Comparison of ENCODE assay signal across 9 cellular contexts in genomic region chr9:110452227-110452801, GRCh38.
DNase-seq lines count a peak whose midpoint lies in the region; ATAC-seq and TF ChIP-seq lines count a peak whose summit lies in the region.
"Had no signal": no experiment of that assay in that cellular context is flagged by ENCODE, and none has a peak within 500 bp of the region (broad histone marks: within the 10 kb centered on the region; RNA-seq: fewer than 3 reads in every experiment).

No MANE protein-coding gene starts in this region.

- H3K4me3 ChIP-seq in Karpas-422 (ENCODE audit: low read length) (no peak overlapping the region), body of pancreas (no peak overlapping the region), lower lobe of right lung (no peak overlapping the region)

- no peak overlapping the region for H2AFZ ChIP-seq in Karpas-422 (ENCODE audit: low read length)

- H3K9me2 ChIP-seq in Karpas-422 (replicated peaks; ENCODE audit: insufficient read depth, low read length): no peaks in the 10 kb centered on the region

- H3K4me1 ChIP-seq in Karpas-422 (ENCODE audit: low read length) (no peaks in the 10 kb centered on the region), body of pancreas (peaks cover 7% of the 10 kb centered on the region), lower lobe of right lung (no peaks in the 10 kb centered on the region)

- H3K27ac Mint-ChIP-seq in CD14-positive monocyte: no peak overlapping the region

- H3K9me3 Mint-ChIP-seq in CD14-positive monocyte: no peaks in the 10 kb centered on the region

- ATAC-seq in body of pancreas (no peak), lower lobe of right lung (no peak), GM21786 (IDR thresholded peaks at IDR 0.05; ENCODE audit: unreplicated experiment) (no peak), HG02885 (IDR thresholded peaks at IDR 0.05; ENCODE audit: poor library complexity, unreplicated experiment) (no peak)

- no peaks in the 10 kb centered on the region for H4K20me1 ChIP-seq in Karpas-422 (ENCODE audit: insufficient read depth, low read depth, low read length)

- 26 to 28% methylated on average over 3 of the region's 3 CpGs for WGBS in body of pancreas, 2 donors

- no peak for TF ChIP-seq POLR2A in body of pancreas (IDR thresholded peaks at IDR 0.05)

- no peak overlapping the region for H3K4me2 ChIP-seq in Karpas-422 (ENCODE audit: low read depth, low read length, poor library complexity, severe bottlenecking)

- intact Hi-C loops in CD14-positive monocyte (cut with micrococcal nuclease): no loop called here
- intact Hi-C loops in body of pancreas (cut with DNase I): no loop called here
- intact Hi-C loops in lower lobe of right lung (cut with DNase I): loop anchor here (10.0 kb wide), 1 partner anchor 172 kb away; no protein-coding TSS in a partner anchor

- H3K79me2 ChIP-seq in Karpas-422 (ENCODE audit: low read length): no peaks in the 10 kb centered on the region

- DNase-seq in CD14-positive monocyte (ENCODE audit: low spot score) (no peak), Karpas-422 (peak; percentile 57), body of pancreas (no peak), lower lobe of right lung (no peak), epidermal melanocyte (ENCODE audit: insufficient read length, low spot score) (no peak), hippocampal formation (lab: John Stamatoyannopoulos, UW) (no peak)
- DNase-seq: NCI-H748 treated with DMSO at 0.1 percent for 48 hours had no signal

- no peaks in the 10 kb centered on the region for H3K36me3 Mint-ChIP-seq in CD14-positive monocyte

- H3K27ac ChIP-seq in Karpas-422 (ENCODE audit: low read length) (no peak overlapping the region), body of pancreas (no peak overlapping the region), lower lobe of right lung (no peak overlapping the region)

- H3K27me3 Mint-ChIP-seq in CD14-positive monocyte (ENCODE audit: low read depth in 3 of 3): peaks cover 0 to 8% (median 4%) of the 10 kb centered on the region in 3 donors

- H3K27me3 ChIP-seq in Karpas-422 (ENCODE audit: low read length) (no peaks in the 10 kb centered on the region), body of pancreas (no peaks in the 10 kb centered on the region), lower lobe of right lung (ENCODE audit: low read depth) (no peaks in the 10 kb centered on the region)

- H3K36me3 ChIP-seq in Karpas-422 (ENCODE audit: insufficient read depth, low read length) (no peaks in the 10 kb centered on the region), body of pancreas (replicated peaks in 1 of 2; ENCODE audit: insufficient read depth in 1 of 2, low read depth in 2 of 2) (no peaks in the 10 kb centered on the region), lower lobe of right lung (no peaks in the 10 kb centered on the region)

- no peaks in the 10 kb centered on the region for H3K9me3 ChIP-seq in Karpas-422 (ENCODE audit: low read length)
- H3K9me3 ChIP-seq in body of pancreas: no peaks in the 10 kb centered on the region
- H3K9me3 ChIP-seq in lower lobe of right lung: no peaks in the 10 kb centered on the region

- no peak overlapping the region for H3K4me3 Mint-ChIP-seq in CD14-positive monocyte

- no peaks in the 10 kb centered on the region for H3K4me1 Mint-ChIP-seq in CD14-positive monocyte

- no peak overlapping the region for H3K9ac ChIP-seq in Karpas-422 (ENCODE audit: low read length)

- TF ChIP-seq CTCF in CD14-positive monocyte (IDR thresholded peaks at IDR 0.05): peak; percentile 66
- peak in 6 of 7 experiments; percentile 19 to 45 (median 38) for TF ChIP-seq CTCF in body of pancreas (IDR thresholded peaks at IDR 0.05)
- TF ChIP-seq CTCF in lower lobe of right lung (IDR thresholded peaks at IDR 0.05): peak; percentile 38
